1 cellular context compared by ENCODE assay signal in genomic region chr15:90957105-90957790, GRCh38.
TF ChIP-seq lines count a peak whose summit lies in the region.

No MANE protein-coding gene starts in this region.

TF ChIP-seq in endothelial cell of umbilical vein, 7 proteins besides CTCF, POLR2A, EP300 and RAD21:
- TF ChIP-seq MAX (IDR thresholded peaks at IDR 0.05; ENCODE audit: insufficient read depth, insufficient read length): no peak
- TF ChIP-seq EZH2 (IDR thresholded peaks at IDR 0.05; ENCODE audit: borderline replicate concordance, low read depth, low read length, severe bottlenecking): no peak
- peak; percentile 5 for TF ChIP-seq POLR2AphosphoS5 (IDR thresholded peaks at IDR 0.05; ENCODE audit: insufficient read depth, low read depth, low read length)
- TF ChIP-seq FOS (IDR thresholded peaks at IDR 0.05; ENCODE audit: borderline replicate concordance, insufficient read depth, low read length): no peak
- TF ChIP-seq JUN (IDR thresholded peaks at IDR 0.05; ENCODE audit: borderline replicate concordance, insufficient read depth, insufficient read length, low read depth): no peak
- TF ChIP-seq MYC (IDR thresholded peaks at IDR 0.05; ENCODE audit: low read depth, low read length): no peak
TF ChIP-seq in endothelial cell of umbilical vein: peak in this region for 1.
